Comparison of ENCODE assay signal across 27 cellular contexts in the genomic region with DNA sequence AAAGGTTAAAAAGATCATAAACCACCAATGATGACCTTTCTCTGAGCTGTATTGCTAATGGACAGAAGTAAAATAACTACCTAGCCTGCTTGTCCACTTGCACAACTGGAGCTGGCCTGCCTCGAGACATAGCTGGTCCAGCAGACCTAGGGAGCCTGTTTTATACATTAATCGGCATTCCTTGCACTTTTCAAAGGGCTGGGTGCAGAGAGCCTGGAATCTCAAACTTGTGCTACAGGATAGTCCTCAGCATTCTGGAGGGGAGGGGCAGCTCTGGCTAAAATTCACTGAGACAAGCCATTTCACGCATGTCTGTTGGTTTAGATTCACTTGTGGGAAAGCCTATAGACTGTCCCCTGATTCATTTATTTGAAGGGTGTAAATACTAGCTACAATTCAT.
DNase-seq lines count a peak whose midpoint lies in the region; ATAC-seq and TF ChIP-seq lines count a peak whose summit lies in the region.
"Had no signal": no experiment of that assay in that cellular context is flagged by ENCODE, and none has a peak within 500 bp of the region (broad histone marks: within the 10 kb centered on the region; RNA-seq: fewer than 3 reads in every experiment).

No MANE protein-coding gene starts in this region.

- peaks cover 48% of the 10 kb centered on the region for H3K4me1 Mint-ChIP-seq in Caco-2 (ENCODE audit: low read depth, unreplicated experiment)
- H3K4me1 Mint-ChIP-seq: memory B cell had no signal

- H3K36me3 Mint-ChIP-seq in Caco-2 (ENCODE audit: insufficient read depth, unreplicated experiment): peaks cover 6% of the 10 kb centered on the region
- H3K36me3 Mint-ChIP-seq: memory B cell; naive thymus-derived CD4-positive, alpha-beta T cell had no signal

- no peak for TF ChIP-seq CTCF in Caco-2 (IDR thresholded peaks at IDR 0.05; ENCODE audit: insufficient read depth in 1 of 2, low read depth in 1 of 2, low read length in 1 of 2, severe bottlenecking in 1 of 2, unreplicated experiment in 1 of 2)
- no peak for TF ChIP-seq CTCF in sigmoid colon (IDR thresholded peaks at IDR 0.05)
- no peak for TF ChIP-seq CTCF in stomach (IDR thresholded peaks at IDR 0.05)

- H3K9me3 Mint-ChIP-seq in Caco-2 (ENCODE audit: unreplicated experiment): no peaks in the 10 kb centered on the region
- H3K9me3 Mint-ChIP-seq: activated T-cell treated with anti-CD3 and anti-CD28 coated beads, Interleukin-2, amount 50 U/mL, for 24 hours; CD4-positive, alpha-beta T cell; memory B cell; naive thymus-derived CD4-positive, alpha-beta T cell had no signal

- CTCF ChIA-PET in Caco-2 (lab: Charles Lee): interaction anchor here (0.7 to 2.3 kb wide), 14 partner anchors 8 to 463 kb away, joined by 3 to 13 read pairs (median 3); no protein-coding TSS in a partner anchor

- H3K4me1 ChIP-seq in Caco-2 (peaks cover 56% of the 10 kb centered on the region), sigmoid colon (peaks cover 0 to 97% (median 75%) of the 10 kb centered on the region in 4 donors), stomach (peaks cover 10 to 53% (median 29%) of the 10 kb centered on the region in 4 donors)

- H3K36me3 ChIP-seq in Caco-2 (ENCODE audit: control insufficient read depth, insufficient read depth, low read length): no peaks in the 10 kb centered on the region
- H3K36me3 ChIP-seq in sigmoid colon: no peaks in the 10 kb centered on the region
- H3K36me3 ChIP-seq in stomach: no peaks in the 10 kb centered on the region
- H3K36me3 ChIP-seq: adrenal gland, ovary, SJCRH30, tibial nerve had no signal

- no TSS peak for BruUV-seq in Caco-2 (replicated peaks; lab: Mats Ljungman, UMichigan)

- DNase-seq in Caco-2: peak; percentile 73 to 80
- peak; percentile 27 for DNase-seq in astrocyte of the hippocampus (ENCODE audit: low read depth, low spot score)
- DNase-seq in islet precursor cell: peak; percentile 96
- DNase-seq in sigmoid colon: no peak
- no peak for DNase-seq in activated CD4-positive, alpha-beta T cell treated with anti-CD3 and anti-CD28 coated beads, Interleukin-2, amount 50 U/mL, for 48 hours
- DNase-seq in stimulated activated CD4-positive, alpha-beta T cell treated with anti-CD3 and anti-CD28 coated beads, Interleukin-1b, Interleukin-23, amount 100 ng/mL, for 48 hours: no peak
- no peak for DNase-seq in stomach
- DNase-seq: activated naive CD4-positive, alpha-beta T cell treated with Interleukin-2 at 50 U/mL for 16 hours; activated T-cell treated with anti-CD3 and anti-CD28 coated beads, Interleukin-2, amount 50 U/mL, for 24 hours; adrenal gland; CD4-positive, alpha-beta T cell; EL; left cardiac atrium; naive thymus-derived CD4-positive, alpha-beta T cell; NCI-H1694; NCI-H2171; NCI-H524; ovary; SJCRH30; stimulated activated CD4-positive, alpha-beta T cell treated with anti-CD3 and anti-CD28 coated beads, Interleukin-12 subunit alpha, Interleukin-12 subunit beta, amount 100 ng/mL, for 4 hours; stimulated activated CD4-positive, alpha-beta T cell treated with anti-CD3 and anti-CD28 coated beads, Interleukin-4, amount 100 ng/mL, for 4 hours; stimulated activated naive CD4-positive, alpha-beta T cell treated with Interleukin-2 at 50 U/mL for 16 hours had no signal

- ATAC-seq in GM18867 (IDR thresholded peaks at IDR 0.05; ENCODE audit: unreplicated experiment): no peak
- ATAC-seq: naive thymus-derived CD4-positive, alpha-beta T cell; Panc1 had no signal

- TF ChIP-seq POLR2A in sigmoid colon (IDR thresholded peaks at IDR 0.05) (no peak), stomach (IDR thresholded peaks at IDR 0.05) (no peak)

- H3K4me3 Mint-ChIP-seq in Caco-2 (ENCODE audit: unreplicated experiment): no peak overlapping the region
- H3K4me3 Mint-ChIP-seq: activated T-cell treated with anti-CD3 and anti-CD28 coated beads, Interleukin-2, amount 50 U/mL, for 24 hours; CD4-positive, alpha-beta T cell; memory B cell; naive thymus-derived CD4-positive, alpha-beta T cell had no signal

- H3K27me3 Mint-ChIP-seq in Caco-2 (ENCODE audit: insufficient read depth, unreplicated experiment): no peaks in the 10 kb centered on the region
- H3K27me3 Mint-ChIP-seq: activated T-cell treated with anti-CD3 and anti-CD28 coated beads, Interleukin-2, amount 50 U/mL, for 24 hours; CD4-positive, alpha-beta T cell had no signal

- WGBS in sigmoid colon, 2 donors: 82 to 83% methylated on average over 3 of the region's 3 CpGs
- 68 to 89% (median 82%) methylated on average over 3 of the region's 3 CpGs for WGBS in stomach, 5 donors

- intact Hi-C loops in Caco-2 (cut with micrococcal nuclease; ENCODE audit: unreplicated experiment): loop anchor here (1.0 kb wide), 1 partner anchor 74 kb away; no protein-coding TSS in a partner anchor
- intact Hi-C loops in sigmoid colon (cut with DNase I): loop anchor here (2.0 to 10.0 kb wide), 3 partner anchors 17 to 389 kb away; partner anchors contain the start of gene KCNMA1
- intact Hi-C loops in stomach (cut with DNase I; ENCODE audit: low total_unique reads): no loop called here

- H3K9me3 ChIP-seq in Caco-2: no peaks in the 10 kb centered on the region
- no peaks in the 10 kb centered on the region for H3K9me3 ChIP-seq in sigmoid colon
- no peaks in the 10 kb centered on the region for H3K9me3 ChIP-seq in stomach
- H3K9me3 ChIP-seq: adrenal gland, ovary, tibial nerve had no signal

- TF ChIP-seq EP300 in sigmoid colon (IDR thresholded peaks at IDR 0.05) (no peak), stomach (IDR thresholded peaks at IDR 0.05) (no peak)

- H3K27ac ChIP-seq in sigmoid colon (peak overlapping the region; percentile 78 to 91 (median 86)), stomach (peak overlapping the region in 1 of 5 donors; percentile 15)
- H3K27ac ChIP-seq: adrenal gland, KMS-11, ovary, SJCRH30 had no signal

- peak overlapping the region; percentile 43 for H3K27ac Mint-ChIP-seq in Caco-2 (ENCODE audit: unreplicated experiment)
- H3K27ac Mint-ChIP-seq: activated T-cell treated with anti-CD3 and anti-CD28 coated beads, Interleukin-2, amount 50 U/mL, for 24 hours; CD4-positive, alpha-beta T cell; memory B cell; naive thymus-derived CD4-positive, alpha-beta T cell had no signal

- POLR2A ChIA-PET in Caco-2 (lab: Charles Lee): no interaction called here

- H3K27me3 ChIP-seq in Caco-2 (replicated peaks; ENCODE audit: control insufficient read depth, insufficient read depth, low read length): no peaks in the 10 kb centered on the region
- no peaks in the 10 kb centered on the region for H3K27me3 ChIP-seq in sigmoid colon
- no peaks in the 10 kb centered on the region for H3K27me3 ChIP-seq in stomach
- H3K27me3 ChIP-seq: adrenal gland, ovary, SJCRH30, tibial nerve had no signal

- H3K4me3 ChIP-seq in Caco-2 (ENCODE audit: low read depth, low read length) (no peak overlapping the region), sigmoid colon (no peak overlapping the region), stomach (no peak overlapping the region)
- H3K4me3 ChIP-seq: adrenal gland, ovary, SJCRH30, tibial nerve had no signal

Comparison
In these comparisons a context has a peak if more than half of its experiments do, and no peak if none do; other contexts are left out.
1. DNase-seq: peak in Caco-2 (2 of 2), astrocyte of the hippocampus (single experiment) and islet precursor cell (single experiment); none in sigmoid colon (single experiment), activated CD4-positive, alpha-beta T cell treated with anti-CD3 and anti-CD28 coated beads, Interleukin-2, amount 50 U/mL, for 48 hours (0 of 2), stimulated activated CD4-positive, alpha-beta T cell treated with anti-CD3 and anti-CD28 coated beads, Interleukin-1b, Interleukin-23, amount 100 ng/mL, for 48 hours (single experiment) and stomach (single experiment).